Comparison of ENCODE assay signal across 19 cellular contexts in the genomic region with DNA sequence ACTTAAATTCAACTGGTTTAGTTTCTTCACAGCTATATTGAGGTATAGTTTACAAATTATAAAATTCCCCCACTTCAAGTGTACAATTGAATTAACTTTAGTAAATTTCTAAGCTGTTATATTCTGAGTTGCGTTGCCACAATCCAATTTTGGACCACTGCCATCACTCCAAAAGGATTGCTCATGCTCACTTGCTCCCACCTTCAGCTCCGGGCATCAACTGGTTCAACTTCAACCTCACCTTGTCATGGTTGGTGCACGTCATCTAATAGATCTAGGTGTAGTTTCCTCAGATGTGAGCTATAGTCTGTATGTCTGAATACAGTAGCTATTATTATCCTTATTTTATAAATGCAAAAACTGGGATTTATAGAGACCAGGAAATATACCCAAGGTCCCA.
"Had no signal": no experiment of that assay in that cellular context is flagged by ENCODE, and none has a peak within 500 bp of the region (broad histone marks: within the 10 kb centered on the region; RNA-seq: fewer than 3 reads in every experiment).

No MANE protein-coding gene starts in this region.

- H3K27me3 ChIP-seq: colonic mucosa, gastroesophageal sphincter, hepatocyte, sigmoid colon, testis, tibial nerve had no signal

- H3K79me2 ChIP-seq: hepatocyte had no signal

- DNase-seq: colonic mucosa; effector CD4-positive, alpha-beta T cell; head of caudate nucleus; kidney; left cardiac atrium; occipital lobe; psoas muscle; sigmoid colon; stimulated activated CD4-positive, alpha-beta T cell treated with anti-CD3 and anti-CD28 coated beads, Interleukin-2, amount 100 ng/mL, for 24 hours; stimulated activated CD4-positive, alpha-beta T cell treated with anti-CD3 and anti-CD28 coated beads, Interleukin-4, amount 100 ng/mL, for 4 hours; stimulated activated naive B cell treated with anti-CD40 and anti-IgM and Interleukin-4, amounts not matched to agents 10 μg/mL and 1 μg/mL and 100 μg/mL, for 72 hours; stimulated activated naive CD8-positive, alpha-beta T cell treated with anti-CD3 and anti-CD28 coated beads, Interleukin-15, amount 100 ng/mL, for 72 hours; testis had no signal

- H3K9me3 Mint-ChIP-seq: nephron had no signal

- H3K9me3 ChIP-seq: colonic mucosa, gastroesophageal sphincter, psoas muscle, sigmoid colon, testis, tibial nerve had no signal

- H3K36me3 Mint-ChIP-seq: stimulated activated naive B cell treated with anti-CD40 and anti-IgM and Interleukin-4, amounts not matched to agents 10 μg/mL and 1 μg/mL and 100 μg/mL, for 72 hours had no signal

- H3K4me2 ChIP-seq: hepatocyte had no signal

- H2AFZ ChIP-seq: hepatocyte had no signal

- ATAC-seq: esophagus mucosa; gastroesophageal sphincter; left cardiac atrium; psoas muscle; stimulated activated naive B cell treated with anti-CD40 and anti-IgM and Interleukin-4, amounts not matched to agents 10 μg/mL and 1 μg/mL and 100 μg/mL, for 72 hours; stimulated activated naive CD8-positive, alpha-beta T cell treated with anti-CD3 and anti-CD28 coated beads, Interleukin-15, amount 100 ng/mL, for 72 hours had no signal

- H3K27me3 Mint-ChIP-seq: stimulated activated naive B cell treated with anti-CD40 and anti-IgM and Interleukin-4, amounts not matched to agents 10 μg/mL and 1 μg/mL and 100 μg/mL, for 72 hours; stimulated activated naive CD8-positive, alpha-beta T cell treated with anti-CD3 and anti-CD28 coated beads, Interleukin-15, amount 100 ng/mL, for 72 hours had no signal

- H3K4me1 Mint-ChIP-seq: nephron; stimulated activated naive B cell treated with anti-CD40 and anti-IgM and Interleukin-4, amounts not matched to agents 10 μg/mL and 1 μg/mL and 100 μg/mL, for 72 hours; stimulated activated naive CD8-positive, alpha-beta T cell treated with anti-CD3 and anti-CD28 coated beads, Interleukin-15, amount 100 ng/mL, for 72 hours had no signal

- H3K27ac Mint-ChIP-seq: nephron; stimulated activated naive B cell treated with anti-CD40 and anti-IgM and Interleukin-4, amounts not matched to agents 10 μg/mL and 1 μg/mL and 100 μg/mL, for 72 hours; stimulated activated naive CD8-positive, alpha-beta T cell treated with anti-CD3 and anti-CD28 coated beads, Interleukin-15, amount 100 ng/mL, for 72 hours had no signal

- H3K36me3 ChIP-seq: colonic mucosa, gastroesophageal sphincter, sigmoid colon, tibial nerve had no signal

- H3K4me3 Mint-ChIP-seq: nephron; stimulated activated naive B cell treated with anti-CD40 and anti-IgM and Interleukin-4, amounts not matched to agents 10 μg/mL and 1 μg/mL and 100 μg/mL, for 72 hours; stimulated activated naive CD8-positive, alpha-beta T cell treated with anti-CD3 and anti-CD28 coated beads, Interleukin-15, amount 100 ng/mL, for 72 hours had no signal

- H3K4me3 ChIP-seq: colonic mucosa, gastroesophageal sphincter, hepatocyte, psoas muscle, sigmoid colon, skin epidermis, testis had no signal

- H3K4me1 ChIP-seq: colonic mucosa, gastroesophageal sphincter, psoas muscle, sigmoid colon, testis, tibial nerve had no signal

- H3K27ac ChIP-seq: colonic mucosa, gastroesophageal sphincter, hepatocyte, psoas muscle, sigmoid colon, skin epidermis, testis, tibial nerve had no signal
